In the genomic region with DNA sequence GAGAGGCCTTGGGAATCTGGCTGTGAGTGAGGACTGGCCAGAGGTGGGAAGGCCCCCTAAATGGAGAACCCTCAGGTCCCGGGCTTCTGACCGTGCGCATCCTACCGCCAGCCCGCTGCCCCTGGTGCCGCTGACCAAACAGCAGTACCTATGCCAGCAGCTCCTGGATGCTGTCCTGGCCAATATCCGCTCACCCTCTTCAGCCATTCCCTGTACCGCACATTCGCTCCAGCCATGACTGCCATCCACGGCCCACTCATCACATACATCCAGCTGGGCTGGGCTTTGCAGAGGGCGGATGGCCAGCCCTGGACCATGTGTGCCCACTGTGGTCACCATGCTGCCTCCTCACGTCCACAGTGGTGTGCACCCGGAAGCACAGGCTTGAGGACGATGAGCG, we compare ENCODE assay signal across 12 cellular contexts. TPM values are rescaled to one million over a fixed set of nuclear protein-coding genes. Genes with fewer than 3 reads are reported as not detected.
"Had no signal": no experiment of that assay in that cellular context is flagged by ENCODE, and none has a peak within 500 bp of the region (broad histone marks: within the 10 kb centered on the region; RNA-seq: fewer than 3 reads in every experiment).

No MANE protein-coding gene starts in this region.

RNA-seq across cellular contexts. Expression of a gene that starts 53.1 kb away (rescaled TPM):
- total RNA-seq: activated CD8-positive, alpha-beta memory T cell treated with anti-CD3 and anti-CD28 coated beads for 36 hours; activated naive CD4-positive, alpha-beta T cell treated with anti-CD3 and anti-CD28 coated beads for 36 hours; body of pancreas; cardiac muscle cell; epithelial cell of proximal tubule; fibroblast of lung; naive thymus-derived CD8-positive, alpha-beta T cell; pulmonary artery endothelial cell; SJSA1; smooth muscle cell; T-helper 1 cell treated with Interleukin-12 subunit alpha and Interleukin-12 subunit beta and Interleukin-4 antibody, amounts not matched to agents 30 ng/mL and 1 ng/mL, for 36 hours; uterus had no signal
- polyA plus RNA-seq: cardiac muscle cell; fibroblast of lung; naive thymus-derived CD8-positive, alpha-beta T cell; smooth muscle cell had no signal
